ENCODE assay signal across 2 cellular contexts in genomic region chr16:29625114-29625513, GRCh38. TPM values are rescaled to one million over a fixed set of nuclear protein-coding genes. Genes with fewer than 3 reads are reported as not detected.
"Had no signal": no experiment of that assay in that cellular context is flagged by ENCODE, and none has a peak within 500 bp of the region (broad histone marks: within the 10 kb centered on the region; RNA-seq: fewer than 3 reads in every experiment).

No MANE protein-coding gene starts in this region.

RNA-seq across cellular contexts. Expression of gene SPN, which starts 37.9 kb away (rescaled TPM):
- total RNA-seq: RPMI7951, SJSA1 had no signal
